Comparison of ENCODE assay signal across 9 cellular contexts in the genomic region with DNA sequence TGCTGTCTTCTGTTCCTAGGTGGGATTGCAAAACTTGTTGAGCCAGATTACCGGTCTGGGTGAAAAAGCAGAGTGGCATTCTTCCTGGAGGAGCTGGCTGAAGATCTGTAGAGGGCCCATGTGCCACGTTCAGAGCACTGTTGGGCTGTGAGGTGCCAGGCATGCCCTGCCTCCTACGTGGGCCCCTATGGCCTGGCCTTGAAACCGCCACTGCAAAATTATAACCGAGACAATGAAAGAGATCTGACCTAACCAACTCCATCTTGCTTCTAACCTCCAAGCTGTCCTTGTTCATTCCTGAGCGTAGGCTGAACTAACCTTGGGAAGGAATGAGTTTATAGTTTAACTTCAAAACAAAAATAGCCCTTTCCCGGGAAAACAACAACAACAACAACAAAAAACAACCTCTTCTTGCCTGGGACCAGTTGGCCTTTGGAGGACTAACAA. TPM values are rescaled to one million over a fixed set of nuclear protein-coding genes. Genes with fewer than 3 reads are reported as not detected.
DNase-seq lines count a peak whose midpoint lies in the region; ATAC-seq, FAIRE-seq and TF ChIP-seq lines count a peak whose summit lies in the region.
"Had no signal": no experiment of that assay in that cellular context is flagged by ENCODE, and none has a peak within 500 bp of the region (broad histone marks: within the 10 kb centered on the region; RNA-seq: fewer than 3 reads in every experiment).

No MANE protein-coding gene starts in this region.

- peaks cover 49% of the 10 kb centered on the region for H3K79me2 ChIP-seq in GM12878 (ENCODE audit: control insufficient read depth, insufficient read depth, low read length)

- H3K4me3 Mint-ChIP-seq in memory B cell, result no peak overlapping the region

- no TSS peak for BruUV-seq in GM12878 (replicated peaks; lab: Mats Ljungman, UMichigan)

- H3K4me3 ChIP-seq in cardiac muscle cell, result peak overlapping the region; percentile 69
- peak overlapping the region; percentile 83 for H3K4me3 ChIP-seq in GM12878
- peak overlapping the region in 3 of 4 donors; percentile 77 to 97 (median 80) for H3K4me3 ChIP-seq in upper lobe of left lung

- H3K4me1 Mint-ChIP-seq in memory B cell, result peaks cover 23% of the 10 kb centered on the region

- peak overlapping the region; percentile 99 for H3K27ac ChIP-seq in cardiac muscle cell
- peak overlapping the region; percentile 85 for H3K27ac ChIP-seq in GM12878 (ENCODE audit: control insufficient read depth, insufficient read depth)
- peak overlapping the region; percentile 92 to 97 (median 94) for H3K27ac ChIP-seq in upper lobe of left lung
- no peak overlapping the region; the same call in 1 of the 2 replicates for H3K27ac ChIP-seq in RWPE1

- CTCF ChIA-PET in GM12878 (lab: Yijun Ruan, JAX) (interaction anchor here (0.6 to 4.6 kb wide), 11 partner anchors 10 to 368 kb away, joined by 3 to 53 read pairs (median 7); no protein-coding TSS in a partner anchor), RWPE1 (lab: Yijun Ruan, JAX) (interaction anchor here (0.5 to 2.2 kb wide), 6 partner anchors 19 to 437 kb away, joined by 3 to 7 read pairs (median 4); no protein-coding TSS in a partner anchor)

- H3K27me3 ChIP-seq in cardiac muscle cell (no peaks in the 10 kb centered on the region), GM12878 (replicated peaks in 1 of 2; ENCODE audit: control insufficient read depth in 2 of 2, insufficient read depth in 2 of 2, low read length in 1 of 2) (no peaks in the 10 kb centered on the region), upper lobe of left lung (no peaks in the 10 kb centered on the region)

- TF ChIP-seq CTCF in cardiac muscle cell (IDR thresholded peaks at IDR 0.05; ENCODE audit: low read depth, low read length) (no peak), GM12878 (IDR thresholded peaks at IDR 0.05 in 2 of 3, conservative IDR thresholded peaks at IDR 0.05 in 1 of 3; ENCODE audit: control insufficient read depth in 2 of 3, extremely low read depth in 1 of 3, insufficient read depth in 1 of 3, low read depth in 3 of 3, low read length in 3 of 3) (no peak), upper lobe of left lung (IDR thresholded peaks at IDR 0.05) (no peak), RWPE1 (conservative IDR thresholded peaks at IDR 0.05; ENCODE audit: low read depth) (no peak)

- intact Hi-C loops in left ventricle myocardium superior (cut with micrococcal nuclease) (no loop called here), GM12878 (cut with micrococcal nuclease; ENCODE audit: unreplicated experiment) (loop anchor here (2.0 to 5.0 kb wide), 2 partner anchors 197 to 369 kb away; partner anchors contain the start of gene COPG1)

- no peak for TF ChIP-seq RAD21 in GM12878 (IDR thresholded peaks at IDR 0.05; ENCODE audit: insufficient read depth, low read depth, low read length)

- POLR2A ChIA-PET in GM12878 (lab: Charles Lee) (interaction anchor here (1.2 to 2.1 kb wide), 6 partner anchors 11 to 438 kb away, joined by 3 to 7 read pairs (median 4); partner anchors contain the start of gene RAB7A), RWPE1 (lab: Yijun Ruan, JAX; ENCODE audit: low non-redundant PET) (interaction anchor here (1.1 kb wide), 1 partner anchor 11 kb away, joined by 7 read pairs; no protein-coding TSS in a partner anchor)

- H3K36me3 ChIP-seq in cardiac muscle cell (no peaks in the 10 kb centered on the region), GM12878 (ENCODE audit: control insufficient read depth in 2 of 2, insufficient read depth in 2 of 2, low read length in 1 of 2) (no peaks in the 10 kb centered on the region; a peak in 1 of 4 replicates), upper lobe of left lung (peaks cover 0 to 4% (median 2%) of the 10 kb centered on the region in 4 donors)

- ATAC-seq in left ventricle myocardium superior, result no peak
- ATAC-seq in GM12878, result no peak
- ATAC-seq in memory B cell (ENCODE audit: low read depth), result no peak
- no peak for ATAC-seq in upper lobe of left lung (ENCODE audit: low FRiP score in 2 of 2)
- no peak for ATAC-seq in GM18520 (IDR thresholded peaks at IDR 0.05; ENCODE audit: unreplicated experiment)

- no peak for DNase-seq in cardiac muscle cell (ENCODE audit: low read depth in 1 of 2, low spot score in 1 of 2)
- DNase-seq in left ventricle myocardium superior, result no peak
- no peak for DNase-seq in GM12878 (ENCODE audit: low read depth, low spot score)
- no peak for DNase-seq in memory B cell (ENCODE audit: low spot score in 2 of 2)
- no peak for DNase-seq in upper lobe of left lung
- DNase-seq in NCI-H1105 treated with DMSO at 0.1 percent for 48 hours (lab: John Stamatoyannopoulos, UW), result no peak
- DNase-seq in RWPE1 (ENCODE audit: low spot score), result no peak

- 50% methylated on average over 7 of the region's 7 CpGs for WGBS in GM12878 (ENCODE audit: insufficient coverage, insufficient replicate concordance, low lambda C conversion rate, missing lambda C conversion rate)
- WGBS in upper lobe of left lung, 2 donors, result 67 to 75% methylated on average over 6 to 7 of the region's 7 CpGs

- peaks cover 4% of the 10 kb centered on the region for H3K36me3 Mint-ChIP-seq in memory B cell

- no peaks in the 10 kb centered on the region for H4K20me1 ChIP-seq in GM12878 (ENCODE audit: control insufficient read depth, insufficient read depth)

- H3K4me1 ChIP-seq in cardiac muscle cell (ENCODE audit: low read depth) (peaks cover 7% of the 10 kb centered on the region), GM12878 (ENCODE audit: control insufficient read depth, insufficient read depth, low read length) (peaks cover 18% of the 10 kb centered on the region), upper lobe of left lung (peaks cover 22 to 48% (median 30%) of the 10 kb centered on the region in 4 donors)

- in situ Hi-C loops in GM12878 (cut with MboI), result no loop called here

- H3K4me2 ChIP-seq in GM12878 (ENCODE audit: control insufficient read depth, insufficient read depth), result peak overlapping the region; percentile 93

- no peaks in the 10 kb centered on the region for H3K9me3 Mint-ChIP-seq in memory B cell

- RAD21 ChIA-PET in GM12878 (lab: Charles Lee; ENCODE audit: unreplicated experiment), result interaction anchor here (1.0 to 2.9 kb wide), 5 partner anchors 32 to 284 kb away, joined by 3 to 9 read pairs (median 6); no protein-coding TSS in a partner anchor

- no peak for FAIRE-seq in GM12878 (lab: Jason Lieb, UNC)
- FAIRE-seq: G401.6 had no signal

- TF ChIP-seq EP300 in GM12878 (IDR thresholded peaks at IDR 0.05; ENCODE audit: borderline replicate concordance in 1 of 2, control insufficient read depth in 1 of 2, low read depth in 2 of 2, low read length in 2 of 2) (no peak), upper lobe of left lung (IDR thresholded peaks at IDR 0.05) (no peak)

- no peaks in the 10 kb centered on the region for H3K27me3 Mint-ChIP-seq in memory B cell

- TF ChIP-seq POLR2A in GM12878 (IDR thresholded peaks at IDR 0.05; ENCODE audit: low read depth, low read length) (no peak), upper lobe of left lung (IDR thresholded peaks at IDR 0.05) (no peak)

- SMC1A ChIA-PET in GM12878 (lab: Charles Lee; ENCODE audit: uncharacterized antibody, unreplicated experiment), result interaction anchor here (0.7 to 2.5 kb wide), 3 partner anchors 10 to 300 kb away, joined by 3 to 16 read pairs (median 5); no protein-coding TSS in a partner anchor

- H2AFZ ChIP-seq in GM12878 (ENCODE audit: control insufficient read depth, low read depth, low read length), result no peak overlapping the region

- peak overlapping the region; percentile 91 for H3K27ac Mint-ChIP-seq in memory B cell

- peak overlapping the region; percentile 94 for H3K9ac ChIP-seq in GM12878 (ENCODE audit: control insufficient read depth, insufficient read depth, low read length)

- H3K9me3 ChIP-seq in cardiac muscle cell (ENCODE audit: low read depth) (no peaks in the 10 kb centered on the region), GM12878 (replicated peaks; ENCODE audit: control insufficient read depth, insufficient read depth, low read length) (no peaks in the 10 kb centered on the region), upper lobe of left lung (no peaks in the 10 kb centered on the region)

TF ChIP-seq in GM12878, 131 proteins besides CTCF, POLR2A, EP300 and RAD21 (continues in another document):
- TF ChIP-seq TCF12 (IDR thresholded peaks at IDR 0.05; ENCODE audit: low read depth, low read length) (no peak), BCL11A (IDR thresholded peaks at IDR 0.05; ENCODE audit: low read depth, low read length) (no peak), GATAD2B (conservative IDR thresholded peaks at IDR 0.05; ENCODE audit: low read depth) (no peak), HCFC1 (IDR thresholded peaks at IDR 0.05; ENCODE audit: low read length) (no peak), POLR2AphosphoS2 (IDR thresholded peaks at IDR 0.05; ENCODE audit: low read depth, low read length) (no peak)

RNA-seq across cellular contexts. Expression of gene ACAD9, which starts 1.4 kb away (rescaled TPM):
- total RNA-seq in cardiac muscle cell, result 38.3 and 61.2 TPM in 2 replicates
- 44.5 and 47.7 TPM in 2 replicates for polyA plus RNA-seq in cardiac muscle cell
- total RNA-seq in left ventricle myocardium superior, result 50.4 TPM
- 117 and 142 TPM in 2 replicates for total RNA-seq in GM12878 (2013; cell fraction: nucleolus; rRNA removed)
- 43.8 and 47.6 TPM in 2 replicates for total RNA-seq in GM12878 (2014; rRNA removed)
- 31.2 and 33.4 TPM in 2 replicates for total RNA-seq in GM12878 (2014; rRNA removed; fragmentation: Illumina TruSeq; extraction: Trizol)
- total RNA-seq in GM12878 (2021), result 50.0 and 54.0 TPM in 2 replicates
- polyA plus RNA-seq in GM12878 (2011; ENCODE audit: low read depth), result 11.5 TPM
- polyA plus RNA-seq in GM12878 (2011; rRNA removed), result 19.9 and 31.7 TPM in 2 replicates
- polyA plus RNA-seq in GM12878 (2011; cell fraction: cytosol; rRNA removed), result 38.5 and 43.8 TPM in 2 replicates
- polyA plus RNA-seq in GM12878 (2011; cell fraction: nucleus; rRNA removed), result 80.0 and 94.9 TPM in 2 replicates
- 19.4 and 22.8 TPM in 2 replicates for polyA plus RNA-seq in GM12878 (2012)
- polyA plus RNA-seq in GM12878 (2014; fragmentation: Illumina TruSeq; extraction: Trizol), result 35.2 and 39.8 TPM in 2 replicates
- 10 to 100 TPM; 12.7 to 21.5 TPM for polyA plus RNA-seq in GM12878 (2014; fragmentation: Nextera tagmentation; extraction: Ambion mirVana)
- polyA plus RNA-seq in GM12878 (2014; rRNA removed), result 53.8 and 54.4 TPM in 2 replicates
- 10 to 100 TPM; 55.9 to 63.1 TPM for polyA plus RNA-seq in GM12878 (2016; fragmentation: Nextera tagmentation; extraction: Ambion mirVana)
- 39.1 and 59.7 TPM in 2 replicates for polyA minus RNA-seq in GM12878 (2011; rRNA and poly(A)+ RNA removed)
- polyA minus RNA-seq in GM12878 (2011; cell fraction: cytosol; rRNA and poly(A)+ RNA removed), result 9.6 and 14.9 TPM in 2 replicates
- polyA minus RNA-seq in GM12878 (2011; cell fraction: nucleus; rRNA and poly(A)+ RNA removed), result 48.0 and 101 TPM in 2 replicates
- 10 to 100 TPM; 32.5 to 80.7 (median 44.0) TPM for total RNA-seq in upper lobe of left lung
